11 cellular contexts compared by ENCODE assay signal in the genomic region with DNA sequence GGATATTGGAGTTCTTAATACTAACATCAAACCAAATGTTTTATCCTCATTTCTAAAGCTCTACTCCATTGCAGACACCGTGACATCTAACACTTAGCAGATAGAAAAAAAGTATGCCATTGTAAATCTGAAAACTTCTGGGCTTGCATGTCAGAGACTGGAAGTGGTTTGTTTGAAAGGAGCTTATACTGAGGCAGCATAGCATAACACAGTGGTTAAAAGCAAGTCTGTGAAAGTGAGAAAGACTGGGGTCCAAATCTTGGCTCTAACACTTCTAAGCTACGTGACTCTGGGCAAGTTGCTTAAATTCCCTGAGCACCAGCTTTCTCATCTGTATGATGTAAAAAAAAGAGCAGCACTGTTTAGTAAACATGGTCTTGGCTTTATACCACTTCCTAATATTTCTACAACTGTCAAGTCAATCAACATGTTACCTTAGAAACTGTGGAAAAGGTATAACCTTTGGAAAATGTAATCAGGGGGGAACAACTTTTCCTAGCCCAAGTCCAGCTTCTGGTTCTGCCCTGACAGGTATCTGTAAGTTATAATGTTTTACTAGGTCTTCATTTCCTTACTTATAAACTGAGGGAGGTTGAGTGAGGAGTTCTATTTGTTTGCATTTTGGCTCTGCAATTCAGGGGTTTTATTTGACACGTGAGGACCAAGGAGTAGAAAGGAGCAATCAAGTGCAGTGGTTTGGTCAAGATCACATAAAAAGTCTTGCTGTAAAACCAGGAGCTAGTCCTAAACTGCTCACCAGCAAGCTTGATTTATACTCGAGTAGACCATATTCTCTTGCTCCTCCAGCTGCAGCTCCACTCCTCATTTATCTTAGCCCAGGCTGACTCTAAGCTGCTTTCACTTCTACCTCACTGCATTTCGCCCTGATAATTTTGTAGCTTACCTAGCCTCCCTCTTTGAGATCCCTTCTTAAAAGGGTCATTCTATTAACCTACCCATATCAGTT.
DNase-seq lines count a peak whose midpoint lies in the region; ATAC-seq and TF ChIP-seq lines count a peak whose summit lies in the region.
"Had no signal": no experiment of that assay in that cellular context is flagged by ENCODE, and none has a peak within 500 bp of the region (broad histone marks: within the 10 kb centered on the region; RNA-seq: fewer than 3 reads in every experiment).

No MANE protein-coding gene starts in this region.

- no peaks in the 10 kb centered on the region for H3K79me2 ChIP-seq in KMS-11 (ENCODE audit: insufficient read depth, low read depth)

- H3K4me1 ChIP-seq in left ventricle myocardium inferior = peaks cover 53% of the 10 kb centered on the region
- H3K4me1 ChIP-seq in KMS-11 (ENCODE audit: low read depth, poor library complexity, severe bottlenecking) = peaks cover 71% of the 10 kb centered on the region
- peaks cover 8% of the 10 kb centered on the region for H3K4me1 ChIP-seq in right cardiac atrium (ENCODE audit: control insufficient read depth, insufficient read depth, low read length)

- no peak for TF ChIP-seq CTCF in left ventricle myocardium inferior (IDR thresholded peaks at IDR 0.05; ENCODE audit: borderline replicate concordance)
- TF ChIP-seq CTCF in KMS-11 (conservative IDR thresholded peaks at IDR 0.05; ENCODE audit: low read depth, low read length) = no peak
- no peak for TF ChIP-seq CTCF in GM10266 (IDR thresholded peaks at IDR 0.05; ENCODE audit: control insufficient read depth, insufficient read depth, low read depth, missing control alignments)

- H3K9ac ChIP-seq in KMS-11 = peak overlapping the region; percentile 64

- 54% methylated on average over 5 of the region's 5 CpGs for WGBS in right cardiac atrium

- peak overlapping the region; percentile 99 for H3K4me2 ChIP-seq in KMS-11

- DNase-seq in left ventricle myocardium inferior (no peak), Right ventricle myocardium inferior (ENCODE audit: missing footprints) (no peak), right cardiac atrium (no peak), erythroblast (lab: John Stamatoyannopoulos, UW) (no peak), SKM-1 treated with dmso at 0.1 percent for 144 hours (lab: John Stamatoyannopoulos, UW; ENCODE audit: unreplicated experiment) (no peak), GM10266 (ENCODE audit: extremely low spot score) (no peak), HuH-7.5 (ENCODE audit: low spot score) (no peak)
- DNase-seq: dermis blood vessel endothelial cell, GOT3 had no signal

- H4K20me1 ChIP-seq in KMS-11 (ENCODE audit: insufficient read depth) = no peaks in the 10 kb centered on the region

- H3K36me3 ChIP-seq in left ventricle myocardium inferior (no peaks in the 10 kb centered on the region), KMS-11 (ENCODE audit: insufficient read depth) (no peaks in the 10 kb centered on the region)

- intact Hi-C loops in left ventricle myocardium inferior (cut with micrococcal nuclease) (no loop called here), Right ventricle myocardium inferior (cut with DNase I) (no loop called here), right cardiac atrium (cut with DNase I) (no loop called here)

- peak overlapping the region; percentile 12 for H2AFZ ChIP-seq in KMS-11 (ENCODE audit: low read depth)

- H3K27me3 ChIP-seq in left ventricle myocardium inferior (ENCODE audit: low read depth) = no peaks in the 10 kb centered on the region
- no peaks in the 10 kb centered on the region for H3K27me3 ChIP-seq in KMS-11 (ENCODE audit: insufficient read depth, low read depth)
- no peaks in the 10 kb centered on the region for H3K27me3 ChIP-seq in right cardiac atrium (ENCODE audit: control insufficient read depth, insufficient read depth)

- no peak overlapping the region for H3K4me3 ChIP-seq in left ventricle myocardium inferior
- H3K4me3 ChIP-seq in KMS-11 (IDR thresholded peaks at IDR 0.05; ENCODE audit: insufficient read depth, low read depth, low read length) = no peak overlapping the region
- no peak overlapping the region for H3K4me3 ChIP-seq in right cardiac atrium (ENCODE audit: low read length)

- H3K9me3 ChIP-seq in left ventricle myocardium inferior (replicated peaks) (no peaks in the 10 kb centered on the region), right cardiac atrium (ENCODE audit: control insufficient read depth, low read length) (no peaks in the 10 kb centered on the region)
- H3K9me3 ChIP-seq: Caco-2 had no signal

- H3K27ac ChIP-seq in left ventricle myocardium inferior (replicated peaks) (peak overlapping the region; percentile 87), KMS-11 (peak overlapping the region; percentile 89), right cardiac atrium (ENCODE audit: low read length) (peak overlapping the region; percentile 39)

- TF ChIP-seq POLR2A in erythroblast (IDR thresholded peaks at IDR 0.05; ENCODE audit: low read length) = no peak

- ATAC-seq in Right ventricle myocardium inferior (no peak), right cardiac atrium (peak in 1 of 2 donors; percentile 3)

Comparison
In these comparisons a context has a peak if more than half of its experiments do, and no peak if none do; other contexts are left out.
1. H3K27ac ChIP-seq: peak in every context shown above with its lines; median percentile 89 in KMS-11; 87 in left ventricle myocardium inferior; 39 in right cardiac atrium.